12 cellular contexts compared by ENCODE assay signal in genomic region chr1:160460214-160460642, GRCh38. TPM values are rescaled to one million over a fixed set of nuclear protein-coding genes. Genes with fewer than 3 reads are reported as not detected.
A peak's percentile ranks its signal among the peaks of the same experiment; 100 is the strongest.
DNase-seq lines count a peak whose midpoint lies in the region; ATAC-seq lines count a peak whose summit lies in the region.
"Had no signal": no experiment of that assay in that cellular context is flagged by ENCODE, and none has a peak within 500 bp of the region (broad histone marks: within the 10 kb centered on the region; RNA-seq: fewer than 3 reads in every experiment).

No MANE protein-coding gene starts in this region.

- H3K4me1 Mint-ChIP-seq in activated naive CD4-positive, alpha-beta T cell treated with anti-CD3 and anti-CD28 coated beads, Interleukin-2, amount 50 U/mL, for 24 hours, result peaks cover 89% of the 10 kb centered on the region
- H3K4me1 Mint-ChIP-seq in stimulated activated naive B cell treated with anti-CD40 and anti-IgM and Interleukin-4, amounts not matched to agents 10 μg/mL and 1 μg/mL and 100 μg/mL, for 72 hours, result peaks cover 55 to 91% of the 10 kb centered on the region in 2 donors

- H3K4me3 Mint-ChIP-seq in activated naive CD4-positive, alpha-beta T cell treated with anti-CD3 and anti-CD28 coated beads, Interleukin-2, amount 50 U/mL, for 24 hours, result peak overlapping the region; percentile 83
- H3K4me3 Mint-ChIP-seq in stimulated activated naive B cell treated with anti-CD40 and anti-IgM and Interleukin-4, amounts not matched to agents 10 μg/mL and 1 μg/mL and 100 μg/mL, for 72 hours, result peak overlapping the region; percentile 69 to 75

- intact Hi-C loops in posterior vena cava (cut with DNase I), result no loop called here

- peak overlapping the region; percentile 99 for H3K27ac Mint-ChIP-seq in activated naive CD4-positive, alpha-beta T cell treated with anti-CD3 and anti-CD28 coated beads, Interleukin-2, amount 50 U/mL, for 24 hours
- H3K27ac Mint-ChIP-seq in stimulated activated naive B cell treated with anti-CD40 and anti-IgM and Interleukin-4, amounts not matched to agents 10 μg/mL and 1 μg/mL and 100 μg/mL, for 72 hours, result peak overlapping the region; percentile 97

- DNase-seq in activated naive CD4-positive, alpha-beta T cell treated with Interleukin-2 at 50 U/mL for 16 hours, result peak; percentile 21
- no peak for DNase-seq in activated naive CD4-positive, alpha-beta T cell (lab: John Stamatoyannopoulos, UW)
- DNase-seq in stimulated activated naive B cell treated with anti-CD40 and anti-IgM and Interleukin-4, amounts not matched to agents 10 μg/mL and 1 μg/mL and 100 μg/mL, for 72 hours, result peak; percentile 60
- DNase-seq in posterior vena cava (ENCODE audit: low spot score), result no peak
- no peak for DNase-seq in NCI-H1417 treated with DMSO at 0.1 percent for 48 hours (lab: John Stamatoyannopoulos, UW)
- DNase-seq: DMS79 treated with DMSO at 0.1 percent for 48 hours; effector CD4-positive, alpha-beta T cell; small intestine had no signal

- peaks cover 2% of the 10 kb centered on the region for H3K36me3 Mint-ChIP-seq in activated naive CD4-positive, alpha-beta T cell treated with anti-CD3 and anti-CD28 coated beads, Interleukin-2, amount 50 U/mL, for 24 hours
- peaks cover 11 to 21% of the 10 kb centered on the region in 2 donors for H3K36me3 Mint-ChIP-seq in stimulated activated naive B cell treated with anti-CD40 and anti-IgM and Interleukin-4, amounts not matched to agents 10 μg/mL and 1 μg/mL and 100 μg/mL, for 72 hours

- peak; percentile 37 for ATAC-seq in HG03432 (IDR thresholded peaks at IDR 0.05; ENCODE audit: unreplicated experiment)
- peak; percentile 76 to 84 for ATAC-seq in stimulated activated naive B cell treated with anti-CD40 and anti-IgM and Interleukin-4, amounts not matched to agents 10 μg/mL and 1 μg/mL and 100 μg/mL, for 72 hours (replicated peaks)
- no peak for ATAC-seq in GM21390 (IDR thresholded peaks at IDR 0.05; ENCODE audit: unreplicated experiment)
- ATAC-seq: HepG2 had no signal

- peaks cover 4% of the 10 kb centered on the region for H3K9me3 Mint-ChIP-seq in activated naive CD4-positive, alpha-beta T cell treated with anti-CD3 and anti-CD28 coated beads, Interleukin-2, amount 50 U/mL, for 24 hours
- H3K9me3 Mint-ChIP-seq in stimulated activated naive B cell treated with anti-CD40 and anti-IgM and Interleukin-4, amounts not matched to agents 10 μg/mL and 1 μg/mL and 100 μg/mL, for 72 hours, result peaks cover 5 to 6% of the 10 kb centered on the region in 2 donors

- H3K27me3 Mint-ChIP-seq in activated naive CD4-positive, alpha-beta T cell treated with anti-CD3 and anti-CD28 coated beads, Interleukin-2, amount 50 U/mL, for 24 hours, result no peaks in the 10 kb centered on the region
- H3K27me3 Mint-ChIP-seq in stimulated activated naive B cell treated with anti-CD40 and anti-IgM and Interleukin-4, amounts not matched to agents 10 μg/mL and 1 μg/mL and 100 μg/mL, for 72 hours, result no peaks in the 10 kb centered on the region

RNA-seq across cellular contexts. Expression of gene VANGL2, which starts 59.9 kb away (rescaled TPM):
- total RNA-seq in posterior vena cava, result 1 to 10 TPM; 2.0 to 2.4 TPM
- total RNA-seq: HepG2 had no signal

Comparison
In these comparisons a context has a peak if more than half of its experiments do, and no peak if none do; other contexts are left out.
1. DNase-seq: peak in activated naive CD4-positive, alpha-beta T cell treated with Interleukin-2 at 50 U/mL for 16 hours (single experiment) and stimulated activated naive B cell treated with anti-CD40 and anti-IgM and Interleukin-4, amounts not matched to agents 10 μg/mL and 1 μg/mL and 100 μg/mL, for 72 hours (single experiment); none in activated naive CD4-positive, alpha-beta T cell (0 of 4), posterior vena cava (single experiment) and NCI-H1417 treated with DMSO at 0.1 percent for 48 hours (single experiment).